Comparison of ENCODE assay signal across 8 cellular contexts in genomic region chr22:20748820-20749428, GRCh38. TPM values are rescaled to one million over a fixed set of nuclear protein-coding genes. Genes with fewer than 3 reads are reported as not detected.
A peak's percentile ranks its signal among the peaks of the same experiment; 100 is the strongest.
DNase-seq lines count a peak whose midpoint lies in the region; ATAC-seq and TF ChIP-seq lines count a peak whose summit lies in the region.

No MANE protein-coding gene starts in this region.

- H3K4me2 ChIP-seq in BLaER1 treated with 17β-estradiol and CSF1 and Interleukin-3, amounts not matched to agents 10 nM and 100 nM = peak overlapping the region; percentile 50 to 91 (median 73)

- H3K4me3 Mint-ChIP-seq in activated CD8-positive, alpha-beta memory T cell treated with anti-CD3 and anti-CD28 coated beads, Interleukin-2, amount 10 ng/mL, durations not matched to agents 7 days and 5 days = no peak overlapping the region

- no peaks in the 10 kb centered on the region for H3K27me3 Mint-ChIP-seq in activated CD8-positive, alpha-beta memory T cell treated with anti-CD3 and anti-CD28 coated beads, Interleukin-2, amount 10 ng/mL, durations not matched to agents 7 days and 5 days

- peaks cover 7% of the 10 kb centered on the region for H3K36me3 Mint-ChIP-seq in activated CD8-positive, alpha-beta memory T cell treated with anti-CD3 and anti-CD28 coated beads, Interleukin-2, amount 10 ng/mL, durations not matched to agents 7 days and 5 days

- peak; percentile 68 for ATAC-seq in GM19351 (IDR thresholded peaks at IDR 0.05; ENCODE audit: unreplicated experiment)
- peak; percentile 60 for ATAC-seq in HG03280 (IDR thresholded peaks at IDR 0.05; ENCODE audit: unreplicated experiment)
- ATAC-seq in gastrocnemius medialis = no peak
- no peak for ATAC-seq in activated CD8-positive, alpha-beta memory T cell treated with anti-CD3 and anti-CD28 coated beads, Interleukin-2, amount 10 ng/mL, durations not matched to agents 7 days and 5 days

- H3K27ac Mint-ChIP-seq in activated CD8-positive, alpha-beta memory T cell treated with anti-CD3 and anti-CD28 coated beads, Interleukin-2, amount 10 ng/mL, durations not matched to agents 7 days and 5 days = no peak overlapping the region

- H3K4me1 ChIP-seq in BLaER1 treated with 17β-estradiol and CSF1 and Interleukin-3, amounts not matched to agents 10 nM and 100 nM = peaks cover 36 to 47% (median 42%) of the 10 kb centered on the region in 10 experiments
- H3K4me1 ChIP-seq in gastrocnemius medialis = peaks cover 5 to 11% of the 10 kb centered on the region in 2 donors

- CTCF ChIA-PET in activated CD8-positive, alpha-beta memory T cell treated with anti-CD3 and anti-CD28 coated beads, Interleukin-2, amount 10 ng/mL, durations not matched to agents 7 days and 5 days (lab: Charles Lee) = interaction anchor here (1.7 kb wide), 1 partner anchor 36 kb away, joined by 6 read pairs; no protein-coding TSS in a partner anchor

- in situ Hi-C loops in gastrocnemius medialis (cut with MboI; ENCODE audit: low sequenced_read_pairs in 4 of 4) = no loop called here

- peaks cover 24% of the 10 kb centered on the region for H3K4me1 Mint-ChIP-seq in activated CD8-positive, alpha-beta memory T cell treated with anti-CD3 and anti-CD28 coated beads, Interleukin-2, amount 10 ng/mL, durations not matched to agents 7 days and 5 days

- peaks cover 66 to 92% (median 75%) of the 10 kb centered on the region in 11 experiments for H3K36me3 ChIP-seq in BLaER1 treated with 17β-estradiol and CSF1 and Interleukin-3, amounts not matched to agents 10 nM and 100 nM
- peaks cover 0 to 55% of the 10 kb centered on the region in 2 donors for H3K36me3 ChIP-seq in gastrocnemius medialis

- H3K9ac ChIP-seq in BLaER1 treated with 17β-estradiol and CSF1 and Interleukin-3, amounts not matched to agents 10 nM and 100 nM = peak overlapping the region in 7 of 11 experiments; percentile 6 to 48 (median 30); a peak in 10 of 22 replicates

- no peak for TF ChIP-seq CTCF in gastrocnemius medialis (IDR thresholded peaks at IDR 0.05 in 4 of 5, conservative IDR thresholded peaks at IDR 0.05 in 1 of 5)

- no peak for TF ChIP-seq POLR2A in gastrocnemius medialis (IDR thresholded peaks at IDR 0.05)

- H3K9me3 Mint-ChIP-seq in activated CD8-positive, alpha-beta memory T cell treated with anti-CD3 and anti-CD28 coated beads, Interleukin-2, amount 10 ng/mL, durations not matched to agents 7 days and 5 days (ENCODE audit: low read depth) = no peaks in the 10 kb centered on the region

- no peaks in the 10 kb centered on the region for H3K9me3 ChIP-seq in BLaER1 treated with 17β-estradiol and CSF1 and Interleukin-3, amounts not matched to agents 10 nM and 100 nM (replicated peaks in 1 of 11)
- no peaks in the 10 kb centered on the region for H3K9me3 ChIP-seq in gastrocnemius medialis

- H3K27ac ChIP-seq in BLaER1 treated with 17β-estradiol and CSF1 and Interleukin-3, amounts not matched to agents 10 nM and 100 nM = peak overlapping the region in 10 of 11 experiments; percentile 8 to 52 (median 36); a peak in 15 of 22 replicates
- H3K27ac ChIP-seq in cingulate gyrus (ENCODE audit: low read depth, low read length) = peak overlapping the region; percentile 47
- no peak overlapping the region for H3K27ac ChIP-seq in gastrocnemius medialis

- H4K20me1 ChIP-seq in BLaER1 treated with 17β-estradiol and CSF1 and Interleukin-3, amounts not matched to agents 10 nM and 100 nM = peaks cover 8 to 69% (median 32%) of the 10 kb centered on the region in 11 experiments; a peak in 15 of 22 replicates

- intact Hi-C loops in gastrocnemius medialis (cut with DNase I; ENCODE audit: low total_unique reads) = no loop called here

- no peaks in the 10 kb centered on the region for H3K27me3 ChIP-seq in BLaER1 treated with 17β-estradiol and CSF1 and Interleukin-3, amounts not matched to agents 10 nM and 100 nM
- H3K27me3 ChIP-seq in gastrocnemius medialis = no peaks in the 10 kb centered on the region

- H3K4me3 ChIP-seq in BLaER1 treated with 17β-estradiol and CSF1 and Interleukin-3, amounts not matched to agents 10 nM and 100 nM = no peak overlapping the region
- H3K4me3 ChIP-seq in gastrocnemius medialis = no peak overlapping the region

- DNase-seq in T-helper 2 cell = no peak
- no peak for DNase-seq in NCI-H2171 treated with DMSO at 0.1 percent for 48 hours (lab: John Stamatoyannopoulos, UW)
- DNase-seq in gastrocnemius medialis = no peak
- no peak for DNase-seq in activated CD8-positive, alpha-beta memory T cell treated with anti-CD3 and anti-CD28 coated beads, Interleukin-2, amount 10 ng/mL, durations not matched to agents 7 days and 5 days

RNA-seq across cellular contexts. Expression of gene SERPIND1, which starts 25.0 kb away (rescaled TPM):
- under 1 TPM in 1 of 4 donors, not detected in 3; 0.22 TPM for total RNA-seq in gastrocnemius medialis
- not detected for total RNA-seq in activated CD8-positive, alpha-beta memory T cell treated with anti-CD3 and anti-CD28 coated beads, Interleukin-2, amount 10 ng/mL, durations not matched to agents 7 days and 5 days

Comparison
In these comparisons a context has a peak if more than half of its experiments do, and no peak if none do; other contexts are left out.
1. H3K27ac ChIP-seq: peak in BLaER1 treated with 17β-estradiol and CSF1 and Interleukin-3, amounts not matched to agents 10 nM and 100 nM (10 of 11) and cingulate gyrus (single experiment); none in gastrocnemius medialis (0 of 4).
2. ATAC-seq: peak in GM19351 (single experiment) and HG03280 (single experiment); none in gastrocnemius medialis (0 of 2) and activated CD8-positive, alpha-beta memory T cell treated with anti-CD3 and anti-CD28 coated beads, Interleukin-2, amount 10 ng/mL, durations not matched to agents 7 days and 5 days (single experiment).